Comparison of ENCODE assay signal across 9 cellular contexts in genomic region chr6:36443951-36444428, GRCh38. TPM values are rescaled to one million over a fixed set of nuclear protein-coding genes. Genes with fewer than 3 reads are reported as not detected.
A peak's percentile ranks its signal among the peaks of the same experiment; 100 is the strongest.
DNase-seq lines count a peak whose midpoint lies in the region; ATAC-seq and TF ChIP-seq lines count a peak whose summit lies in the region.
"Had no signal": no experiment of that assay in that cellular context is flagged by ENCODE, and none has a peak within 500 bp of the region (broad histone marks: within the 10 kb centered on the region; RNA-seq: fewer than 3 reads in every experiment).

No MANE protein-coding gene starts in this region.

- H3K79me2 ChIP-seq in HCT116 (ENCODE audit: insufficient read depth, low read length) (peaks cover 60% of the 10 kb centered on the region), SK-N-SH (ENCODE audit: insufficient read depth) (peaks cover 64% of the 10 kb centered on the region)

- DNase-seq in CD8-positive, alpha-beta memory T cell = peak in 2 of 5 donors; percentile 13 to 33
- peak; percentile 32 for DNase-seq in HCT116 (ENCODE audit: low read depth, low spot score)
- peak; percentile 63 for DNase-seq in SK-N-SH
- no peak for DNase-seq in neuronal stem cell (ENCODE audit: low spot score)
- DNase-seq in T1000 (lab: John Stamatoyannopoulos, UW) = no peak
- no peak for DNase-seq in mucosa of gallbladder (ENCODE audit: low spot score)
- no peak for DNase-seq in activated gamma-delta T cell treated with Interleukin-2 at 50 U/mL for 16 hours

- POLR2A ChIA-PET in CD8-positive, alpha-beta memory T cell (lab: Charles Lee) = interaction anchor here (1.0 to 1.1 kb wide), 4 partner anchors 21 to 156 kb away, joined by 3 to 8 read pairs (median 5); no protein-coding TSS in a partner anchor
- POLR2A ChIA-PET in HCT116 (lab: Charles Lee) = interaction anchor here (1.4 kb wide), 1 partner anchor 21 kb away, joined by 5 read pairs; no protein-coding TSS in a partner anchor
- POLR2A ChIA-PET in SK-N-SH (lab: Yijun Ruan, JAX) = interaction anchor here (0.7 to 1.4 kb wide), 4 partner anchors 20 to 211 kb away, joined by 3 to 4 read pairs (median 4); no protein-coding TSS in a partner anchor

- RAD21 ChIA-PET in HCT116 (lab: Charles Lee; ENCODE audit: low non-redundant PET in 1 of 2, low total read pairs in 2 of 2, uncharacterized antibody in 2 of 2, unreplicated experiment in 2 of 2) = no interaction called here

- H3K36me3 ChIP-seq in CD8-positive, alpha-beta memory T cell (ENCODE audit: insufficient read depth, low read length) = no peaks in the 10 kb centered on the region
- H3K36me3 ChIP-seq in HCT116 (ENCODE audit: control insufficient read depth in 1 of 2, insufficient read depth in 2 of 2, low read length in 2 of 2) (no peaks in the 10 kb centered on the region; a peak in 1 of 4 replicates), SK-N-SH (replicated peaks in 1 of 2; ENCODE audit: control insufficient read depth in 1 of 2, insufficient read depth in 2 of 2, low read length in 1 of 2) (peaks cover 0 to 17% of the 10 kb centered on the region in 2 experiments), esophagus (ENCODE audit: control insufficient read depth in 2 of 2, insufficient read depth in 2 of 2, low read length in 1 of 2) (peaks cover 0 to 1% of the 10 kb centered on the region in 2 donors), neuronal stem cell (replicated peaks in 1 of 2; ENCODE audit: control insufficient read depth in 2 of 2, insufficient read depth in 2 of 2, low read length in 2 of 2) (peaks cover 0 to 8% of the 10 kb centered on the region in 2 donors)

- H3K4me1 ChIP-seq in CD8-positive, alpha-beta memory T cell (ENCODE audit: insufficient read depth, low read length) = peaks cover 36% of the 10 kb centered on the region
- H3K4me1 ChIP-seq in HCT116 (ENCODE audit: control insufficient read depth in 1 of 2, insufficient read depth in 2 of 2, low read length in 2 of 2) (peaks cover 19 to 32% of the 10 kb centered on the region in 2 experiments), SK-N-SH (ENCODE audit: control insufficient read depth in 1 of 2, insufficient read depth in 2 of 2, low read depth in 1 of 2, low read length in 1 of 2) (peaks cover 17 to 23% of the 10 kb centered on the region in 2 experiments; a peak in 3 of 4 replicates), esophagus (ENCODE audit: control insufficient read depth in 2 of 2, insufficient read depth in 2 of 2, low read length in 1 of 2) (no peaks in the 10 kb centered on the region), neuronal stem cell (ENCODE audit: control insufficient read depth in 2 of 2, insufficient read depth in 1 of 2, low read depth in 1 of 2, low read length in 2 of 2) (peaks cover 3 to 10% of the 10 kb centered on the region in 2 donors)

- intact Hi-C loops in HCT116 (cut with micrococcal nuclease) = loop anchor here (5.0 kb wide), 1 partner anchor 148 kb away; the partner anchor contains the start of gene SRSF3

- 10% methylated on average over 6 of the region's 7 CpGs for WGBS in SK-N-SH (ENCODE audit: low lambda C conversion rate)
- 5 to 7% methylated on average over 7 of the region's 7 CpGs for WGBS in esophagus, 2 donors
- no CpG with 5 or more reads among the region's 7 CpGs for WGBS in neuronal stem cell (ENCODE audit: extremely low coverage in 2 of 2, insufficient read length in 2 of 2, insufficient replicate concordance in 1 of 2), 2 donors

- H2BK120ac ChIP-seq in neuronal stem cell (ENCODE audit: low read depth, low read length) = no peak overlapping the region

- H3K27me3 ChIP-seq in CD8-positive, alpha-beta memory T cell (ENCODE audit: insufficient read depth, low read length, poor library complexity, severe bottlenecking) = no peaks in the 10 kb centered on the region
- H3K27me3 ChIP-seq in HCT116 (ENCODE audit: insufficient read depth, low read length) = no peaks in the 10 kb centered on the region
- no peaks in the 10 kb centered on the region for H3K27me3 ChIP-seq in SK-N-SH (ENCODE audit: insufficient read depth)
- H3K27me3 ChIP-seq in esophagus (ENCODE audit: control insufficient read depth in 1 of 2, insufficient read depth in 2 of 2, low read length in 2 of 2) = no peaks in the 10 kb centered on the region
- H3K27me3 ChIP-seq in neuronal stem cell (ENCODE audit: control insufficient read depth in 3 of 3, insufficient read depth in 3 of 3, low read depth in 1 of 3, low read length in 3 of 3) = no peaks in the 10 kb centered on the region

- H3K79me1 ChIP-seq in neuronal stem cell (ENCODE audit: low read depth, low read length) = peaks cover 4% of the 10 kb centered on the region

- H3K27ac ChIP-seq in CD8-positive, alpha-beta memory T cell (ENCODE audit: low read depth, low read length) = peak overlapping the region; percentile 97
- peak overlapping the region; percentile 96; the same call in 1 of the 2 replicates for H3K27ac ChIP-seq in HCT116 (ENCODE audit: low read depth, low read length)
- peak overlapping the region; percentile 89 to 91 for H3K27ac ChIP-seq in SK-N-SH (ENCODE audit: low read depth in 2 of 2, low read length in 1 of 2)
- H3K27ac ChIP-seq in esophagus (ENCODE audit: low read depth in 2 of 2, low read length in 1 of 2) = peak overlapping the region; percentile 89 to 99
- no peak overlapping the region for H3K27ac ChIP-seq in neuronal stem cell (replicated peaks; ENCODE audit: low read length)

- no peak overlapping the region for H2BK5ac ChIP-seq in neuronal stem cell (ENCODE audit: low read length)

- H3K9me2 ChIP-seq in HCT116 (ENCODE audit: insufficient read depth) (no peaks in the 10 kb centered on the region), SK-N-SH (no peaks in the 10 kb centered on the region)

- H2BK12ac ChIP-seq in neuronal stem cell (ENCODE audit: low read length) = no peak overlapping the region

- peak overlapping the region; percentile 98 for H3K4me3 ChIP-seq in CD8-positive, alpha-beta memory T cell (ENCODE audit: low read length)
- H3K4me3 ChIP-seq in HCT116 (replicated peaks in 1 of 2; ENCODE audit: low read depth in 1 of 2, low read length in 2 of 2) (peak overlapping the region; percentile 76 to 84), SK-N-SH (ENCODE audit: low read depth in 2 of 2, low read length in 1 of 2) (peak overlapping the region; percentile 72 to 95), esophagus (ENCODE audit: low read depth in 1 of 2, low read length in 2 of 2) (peak overlapping the region; percentile 29 to 97), neuronal stem cell (ENCODE audit: low read length in 2 of 2) (peak overlapping the region; percentile 44 to 81)

- H4K91ac ChIP-seq in neuronal stem cell (ENCODE audit: low read depth, low read length, poor library complexity) = no peak overlapping the region

- H3K4me1 Mint-ChIP-seq in CD8-positive, alpha-beta memory T cell = peaks cover 51 to 70% (median 68%) of the 10 kb centered on the region in 3 donors

- no peak for TF ChIP-seq POLR2A in HCT116 (IDR thresholded peaks at IDR 0.05; ENCODE audit: borderline replicate concordance, extremely low read depth, insufficient read depth, insufficient read length)

- peaks cover 0 to 2% (median 0%) of the 10 kb centered on the region in 5 donors for H3K9me3 Mint-ChIP-seq in CD8-positive, alpha-beta memory T cell

- no peak overlapping the region for H2BK15ac ChIP-seq in neuronal stem cell (ENCODE audit: low read length)

- no peaks in the 10 kb centered on the region for H3K9me3 ChIP-seq in CD8-positive, alpha-beta memory T cell (ENCODE audit: low read length)
- no peaks in the 10 kb centered on the region for H3K9me3 ChIP-seq in HCT116 (ENCODE audit: control insufficient read depth in 1 of 2, insufficient read depth in 1 of 2, low read depth in 1 of 2, low read length in 2 of 2)
- no peaks in the 10 kb centered on the region for H3K9me3 ChIP-seq in SK-N-SH
- H3K9me3 ChIP-seq in esophagus (ENCODE audit: control insufficient read depth in 2 of 2, insufficient read depth in 1 of 2, low read depth in 1 of 2, low read length in 1 of 2) = no peaks in the 10 kb centered on the region
- H3K9me3 ChIP-seq in neuronal stem cell (replicated peaks in 1 of 2; ENCODE audit: control insufficient read depth in 2 of 2, insufficient read depth in 1 of 2, low read depth in 1 of 2, low read length in 2 of 2) = peaks cover 0 to 2% of the 10 kb centered on the region in 2 donors

- peak overlapping the region; percentile 90 to 99 (median 95) for H3K27ac Mint-ChIP-seq in CD8-positive, alpha-beta memory T cell

- TF ChIP-seq CTCF in HCT116 (IDR thresholded peaks at IDR 0.05 in 2 of 3, conservative IDR thresholded peaks at IDR 0.05 in 1 of 3; ENCODE audit: borderline replicate concordance in 1 of 3, insufficient read depth in 1 of 3, low read depth in 2 of 3, low read length in 2 of 3) = peak; percentile 8 to 47 (median 36); a peak in 4 of 6 replicates
- TF ChIP-seq CTCF in SK-N-SH (IDR thresholded peaks at IDR 0.05) = peak; percentile 43

- H3K4me2 ChIP-seq in HCT116 (ENCODE audit: low read length) (peak overlapping the region; percentile 87), SK-N-SH (peak overlapping the region; percentile 76), neuronal stem cell (ENCODE audit: insufficient read depth, low read length, poor library complexity, severe bottlenecking) (peak overlapping the region; percentile 62)

- no peak overlapping the region for H4K8ac ChIP-seq in neuronal stem cell (ENCODE audit: low read depth, low read length)

- peak overlapping the region; percentile 80 for H3K9ac ChIP-seq in HCT116 (ENCODE audit: low read length)
- peak overlapping the region; percentile 98 for H3K9ac ChIP-seq in SK-N-SH
- H3K9ac ChIP-seq in neuronal stem cell (ENCODE audit: low read depth, low read length, poor library complexity) = no peak overlapping the region

- no peaks in the 10 kb centered on the region for H4K20me1 ChIP-seq in HCT116 (ENCODE audit: insufficient read depth)
- peaks cover 9% of the 10 kb centered on the region; the same call in 1 of the 2 replicates for H4K20me1 ChIP-seq in SK-N-SH (ENCODE audit: insufficient read depth)

- H3K27me3 Mint-ChIP-seq in CD8-positive, alpha-beta memory T cell = peaks cover 0 to 3% of the 10 kb centered on the region in 2 donors

- peak; percentile 48 for ATAC-seq in HCT116

- TF ChIP-seq RAD21 in HCT116 (IDR thresholded peaks at IDR 0.05; ENCODE audit: low read depth) (peak; percentile 35; the same call in 1 of the 2 replicates), SK-N-SH (IDR thresholded peaks at IDR 0.05; ENCODE audit: low read length) (peak; percentile 32; the same call in 1 of the 2 replicates)

- TF ChIP-seq EP300 in SK-N-SH (IDR thresholded peaks at IDR 0.05; ENCODE audit: borderline replicate concordance in 1 of 2, low read depth in 1 of 2, low read length in 1 of 2) = no peak

- no peak overlapping the region for H3K14ac ChIP-seq in neuronal stem cell (ENCODE audit: low read length)

- H3K4ac ChIP-seq in neuronal stem cell (ENCODE audit: low read length) = no peak overlapping the region

- CTCF ChIA-PET in CD8-positive, alpha-beta memory T cell (lab: Charles Lee) = interaction anchor here (0.9 to 1.9 kb wide), 3 partner anchors 18 to 21 kb away, joined by 3 to 10 read pairs (median 3); no protein-coding TSS in a partner anchor
- CTCF ChIA-PET in HCT116 (lab: Charles Lee) = no interaction called here
- CTCF ChIA-PET in SK-N-SH (lab: Yijun Ruan, JAX) = interaction anchor here (0.7 to 1.6 kb wide), 4 partner anchors 16 to 90 kb away, joined by 3 to 4 read pairs (median 4); no protein-coding TSS in a partner anchor

- no peak overlapping the region for H3K23ac ChIP-seq in neuronal stem cell (ENCODE audit: low read depth, low read length, poor library complexity)

- H2AFZ ChIP-seq in HCT116 (ENCODE audit: low read depth, low read length, poor library complexity, severe bottlenecking) (no peak overlapping the region), SK-N-SH (ENCODE audit: low read depth) (peak overlapping the region; percentile 91; the same call in 1 of the 2 replicates), neuronal stem cell (ENCODE audit: low read length) (peak overlapping the region; percentile 56)

- peak overlapping the region; percentile 96 to 98 (median 98) for H3K4me3 Mint-ChIP-seq in CD8-positive, alpha-beta memory T cell

- peaks cover 5 to 31% (median 5%) of the 10 kb centered on the region in 3 donors for H3K36me3 Mint-ChIP-seq in CD8-positive, alpha-beta memory T cell

- no peak overlapping the region for H2AK5ac ChIP-seq in neuronal stem cell (ENCODE audit: low read depth, low read length)

- H3F3A ChIP-seq in SK-N-SH (replicated peaks; ENCODE audit: insufficient read depth) = peaks cover 42% of the 10 kb centered on the region

- BruUV-seq in HCT116 (replicated peaks; lab: Mats Ljungman, UMichigan) = TSS peak; percentile 58

- no peak overlapping the region for H3K18ac ChIP-seq in neuronal stem cell (ENCODE audit: low read length)

RNA-seq across cellular contexts. Expression of gene KCTD20, which starts 1.2 kb away (rescaled TPM):
- total RNA-seq in CD8-positive, alpha-beta memory T cell = 10 to 100 TPM; 52.3 to 52.4 TPM
- 41.4 TPM for polyA plus RNA-seq in CD8-positive, alpha-beta memory T cell
- total RNA-seq in HCT116 (2021; ENCODE audit: unreplicated experiment) (23.7 TPM), mucosa of gallbladder (37.2 TPM)
- 12.8 and 14.1 TPM in 2 replicates for polyA plus RNA-seq in HCT116 (2012)
- polyA plus RNA-seq in SK-N-SH (2012; rRNA removed) (29.0 and 36.1 TPM in 2 replicates), esophagus (10 to 100 TPM; 16.6 to 18.5 TPM)
- 42.9 and 44.4 TPM in 2 replicates for polyA plus RNA-seq in SK-N-SH (2012; cell fraction: cytosol; rRNA removed)
- 10.2 and 17.5 TPM in 2 replicates for polyA plus RNA-seq in SK-N-SH (2012; cell fraction: nucleus; rRNA removed)
- polyA plus RNA-seq in neuronal stem cell (2013, experiment 1 of 2) = 26.1 TPM
- polyA plus RNA-seq in neuronal stem cell (2013, experiment 2 of 2) = 26.9 TPM

RNA-seq across cellular contexts. Expression of gene PXT1, which starts 1.3 kb away (rescaled TPM):
- under 1 TPM in 1 of 2 experiments, not detected in 1; 0.20 TPM for total RNA-seq in CD8-positive, alpha-beta memory T cell
- not detected for polyA plus RNA-seq in CD8-positive, alpha-beta memory T cell
- 0.17 TPM for total RNA-seq in HCT116 (2021; ENCODE audit: unreplicated experiment)
- polyA plus RNA-seq in HCT116 (2012) = 0.12 TPM in 1 of 2 replicates, not detected in the other
- not detected in 2 replicates for polyA plus RNA-seq in SK-N-SH (2012; rRNA removed)
- polyA plus RNA-seq in SK-N-SH (2012; cell fraction: cytosol; rRNA removed) = 0.04 TPM in 1 of 2 replicates, not detected in the other
- 0.04 TPM in 1 of 2 replicates, not detected in the other for polyA plus RNA-seq in SK-N-SH (2012; cell fraction: nucleus; rRNA removed)
- polyA plus RNA-seq in esophagus = not detected
- 0.13 TPM for polyA plus RNA-seq in neuronal stem cell (2013, experiment 1 of 2)
- polyA plus RNA-seq in neuronal stem cell (2013, experiment 2 of 2) = 0.14 TPM
- total RNA-seq in mucosa of gallbladder = not detected
- total RNA-seq: subcutaneous adipose tissue had no signal

RNA-seq across cellular contexts. Expression of gene ETV7, which starts 56.5 kb away (rescaled TPM):
- under 1 TPM; 0.61 to 0.78 TPM for total RNA-seq in CD8-positive, alpha-beta memory T cell
- polyA plus RNA-seq in CD8-positive, alpha-beta memory T cell = 2.4 TPM
- total RNA-seq in HCT116 (2021; ENCODE audit: unreplicated experiment) (1.0 TPM), mucosa of gallbladder (2.5 TPM)
- 0.75 and 1.1 TPM in 2 replicates for polyA plus RNA-seq in HCT116 (2012)
- polyA plus RNA-seq in SK-N-SH (2012; rRNA removed) (0.31 and 0.39 TPM in 2 replicates), esophagus (1 to 10 TPM; 2.1 to 3.3 TPM)
- 0.12 and 0.29 TPM in 2 replicates for polyA plus RNA-seq in SK-N-SH (2012; cell fraction: cytosol; rRNA removed)
- polyA plus RNA-seq in SK-N-SH (2012; cell fraction: nucleus; rRNA removed) = 0.42 and 0.58 TPM in 2 replicates
- 0.24 TPM for polyA plus RNA-seq in neuronal stem cell (2013, experiment 1 of 2)
- polyA plus RNA-seq in neuronal stem cell (2013, experiment 2 of 2) = 0.25 TPM

Comparison
In these comparisons a context has a peak if more than half of its experiments do, and no peak if none do; other contexts are left out.
1. DNase-seq: peak in HCT116 (single experiment) and SK-N-SH (single experiment); none in neuronal stem cell (single experiment), T1000 (single experiment), mucosa of gallbladder (single experiment) and activated gamma-delta T cell treated with Interleukin-2 at 50 U/mL for 16 hours (single experiment).
2. Peak in every context shown above with its lines, with median percentiles within 50 percentile points of each other: H3K4me3 ChIP-seq and H3K4me2 ChIP-seq.